Comparison of ENCODE assay signal across 11 cellular contexts in genomic region chr15:67130673-67131601, GRCh38.
DNase-seq lines count a peak whose midpoint lies in the region; ATAC-seq, FAIRE-seq and TF ChIP-seq lines count a peak whose summit lies in the region.
"Had no signal": no experiment of that assay in that cellular context is flagged by ENCODE, and none has a peak within 500 bp of the region (broad histone marks: within the 10 kb centered on the region; RNA-seq: fewer than 3 reads in every experiment).

No MANE protein-coding gene starts in this region.

- no peak for FAIRE-seq in H54 (lab: Jason Lieb, UNC)

- H3K4me1 Mint-ChIP-seq in CD8-positive, alpha-beta memory T cell, result peaks cover 90 to 99% (median 96%) of the 10 kb centered on the region in 3 donors

- H3K9me3 Mint-ChIP-seq in CD8-positive, alpha-beta memory T cell, result no peaks in the 10 kb centered on the region

- no peak for ATAC-seq in Panc1
- ATAC-seq in GM19328 (IDR thresholded peaks at IDR 0.05; ENCODE audit: unreplicated experiment), result no peak

- H3K27ac ChIP-seq in CD8-positive, alpha-beta memory T cell (ENCODE audit: low read depth, low read length), result no peak overlapping the region
- peak overlapping the region; percentile 100 for H3K27ac ChIP-seq in Panc1 (ENCODE audit: low read length)
- peak overlapping the region in 3 of 4 donors; percentile 46 to 62 (median 50) for H3K27ac ChIP-seq in esophagus squamous epithelium

- peaks cover 76% of the 10 kb centered on the region for H3K4me1 ChIP-seq in CD8-positive, alpha-beta memory T cell (ENCODE audit: insufficient read depth, low read length)
- H3K4me1 ChIP-seq in Panc1 (ENCODE audit: control insufficient read depth, insufficient read depth, low read length), result peaks cover 100% of the 10 kb centered on the region
- peaks cover 54 to 97% (median 77%) of the 10 kb centered on the region in 3 donors for H3K4me1 ChIP-seq in esophagus squamous epithelium

- no TSS peak for BruUV-seq in Panc1 (replicated peaks; lab: Mats Ljungman, UMichigan)

- 49 to 55% methylated on average over 12 to 15 of the region's 15 CpGs for WGBS in esophagus squamous epithelium, 2 donors

- H3K4me3 Mint-ChIP-seq in CD8-positive, alpha-beta memory T cell, result peak overlapping the region in 5 of 7 donors; percentile 53 to 67 (median 60)

- peak overlapping the region; percentile 65 to 100 (median 98) for H3K27ac Mint-ChIP-seq in CD8-positive, alpha-beta memory T cell
- H3K27ac Mint-ChIP-seq: progenitor cell of endocrine pancreas had no signal

- no peak overlapping the region for H3K4me3 ChIP-seq in CD8-positive, alpha-beta memory T cell (ENCODE audit: low read length)
- H3K4me3 ChIP-seq in Panc1 (ENCODE audit: low read depth in 2 of 2, low read length in 2 of 2) (no peak overlapping the region), esophagus squamous epithelium (no peak overlapping the region)

- H3K27me3 Mint-ChIP-seq in CD8-positive, alpha-beta memory T cell, result no peaks in the 10 kb centered on the region
- H3K27me3 Mint-ChIP-seq: progenitor cell of endocrine pancreas had no signal

- in situ Hi-C loops in Panc1 (cut with HindIII; ENCODE audit: low pct_unique_long_range_greater_than_20kb, low sequenced_read_pairs), result no loop called here

- intact Hi-C loops in Panc1 (cut with micrococcal nuclease; ENCODE audit: unreplicated experiment), result no loop called here
- intact Hi-C loops in esophagus squamous epithelium (cut with DNase I), result no loop called here
- intact Hi-C loops in posterior vena cava (cut with DNase I), result no loop called here

- H3K36me3 ChIP-seq in CD8-positive, alpha-beta memory T cell (ENCODE audit: insufficient read depth, low read length), result peaks cover 5% of the 10 kb centered on the region
- H3K36me3 ChIP-seq in Panc1 (ENCODE audit: control insufficient read depth, insufficient read depth, low read length) (peaks cover 10% of the 10 kb centered on the region; the same call in 1 of the 2 replicates), esophagus squamous epithelium (no peaks in the 10 kb centered on the region)

- H3K27me3 ChIP-seq in CD8-positive, alpha-beta memory T cell (ENCODE audit: insufficient read depth, low read length, poor library complexity, severe bottlenecking), result no peaks in the 10 kb centered on the region
- H3K27me3 ChIP-seq in Panc1 (ENCODE audit: control insufficient read depth, insufficient read depth, low read length) (no peaks in the 10 kb centered on the region), esophagus squamous epithelium (no peaks in the 10 kb centered on the region)

- POLR2A ChIA-PET in CD8-positive, alpha-beta memory T cell (lab: Charles Lee), result no interaction called here
- POLR2A ChIA-PET in Panc1 (lab: Charles Lee), result interaction anchor here (0.6 kb wide), 1 partner anchor 20 kb away, joined by 13 read pairs; no protein-coding TSS in a partner anchor

- DNase-seq in CD8-positive, alpha-beta memory T cell, result no peak
- DNase-seq in Panc1 (ENCODE audit: low read depth, low spot score) (no peak), esophagus squamous epithelium (lab: John Stamatoyannopoulos, UW) (no peak), posterior vena cava (ENCODE audit: low spot score) (peak; percentile 76), NCI-H2107 treated with DMSO at 0.1 percent for 48 hours (lab: John Stamatoyannopoulos, UW; ENCODE audit: unreplicated experiment) (no peak), H54 (ENCODE audit: insufficient read length, low spot score) (no peak)
- no peak for DNase-seq in activated CD4-positive, CD25-positive, alpha-beta regulatory T cell treated with anti-CD3 and anti-CD28 coated beads, Interleukin-2, amount 50 U/mL, for 72 hours
- DNase-seq: caudate nucleus, OCI-M1 had no signal

- CTCF ChIA-PET in CD8-positive, alpha-beta memory T cell (lab: Charles Lee), result interaction anchor here (0.8 kb wide), 1 partner anchor 47 kb away, joined by 6 read pairs; no protein-coding TSS in a partner anchor
- CTCF ChIA-PET in Panc1 (lab: Charles Lee), result no interaction called here

- peaks cover 0 to 34% (median 7%) of the 10 kb centered on the region in 3 donors for H3K36me3 Mint-ChIP-seq in CD8-positive, alpha-beta memory T cell

- H3K9me3 ChIP-seq in CD8-positive, alpha-beta memory T cell (ENCODE audit: low read length), result no peaks in the 10 kb centered on the region
- H3K9me3 ChIP-seq in Panc1 (ENCODE audit: control insufficient read depth, insufficient read depth, low read depth, low read length) (no peaks in the 10 kb centered on the region), esophagus squamous epithelium (no peaks in the 10 kb centered on the region)

- TF ChIP-seq CTCF in Panc1 (IDR thresholded peaks at IDR 0.05), result no peak
- no peak for TF ChIP-seq CTCF in esophagus squamous epithelium (IDR thresholded peaks at IDR 0.05)

- no peak for TF ChIP-seq POLR2A in esophagus squamous epithelium (IDR thresholded peaks at IDR 0.05)
- TF ChIP-seq POLR2A in H54 (IDR thresholded peaks at IDR 0.05; ENCODE audit: low read depth, low read length), result no peak
